6 cellular contexts compared by ENCODE assay signal in the genomic region with DNA sequence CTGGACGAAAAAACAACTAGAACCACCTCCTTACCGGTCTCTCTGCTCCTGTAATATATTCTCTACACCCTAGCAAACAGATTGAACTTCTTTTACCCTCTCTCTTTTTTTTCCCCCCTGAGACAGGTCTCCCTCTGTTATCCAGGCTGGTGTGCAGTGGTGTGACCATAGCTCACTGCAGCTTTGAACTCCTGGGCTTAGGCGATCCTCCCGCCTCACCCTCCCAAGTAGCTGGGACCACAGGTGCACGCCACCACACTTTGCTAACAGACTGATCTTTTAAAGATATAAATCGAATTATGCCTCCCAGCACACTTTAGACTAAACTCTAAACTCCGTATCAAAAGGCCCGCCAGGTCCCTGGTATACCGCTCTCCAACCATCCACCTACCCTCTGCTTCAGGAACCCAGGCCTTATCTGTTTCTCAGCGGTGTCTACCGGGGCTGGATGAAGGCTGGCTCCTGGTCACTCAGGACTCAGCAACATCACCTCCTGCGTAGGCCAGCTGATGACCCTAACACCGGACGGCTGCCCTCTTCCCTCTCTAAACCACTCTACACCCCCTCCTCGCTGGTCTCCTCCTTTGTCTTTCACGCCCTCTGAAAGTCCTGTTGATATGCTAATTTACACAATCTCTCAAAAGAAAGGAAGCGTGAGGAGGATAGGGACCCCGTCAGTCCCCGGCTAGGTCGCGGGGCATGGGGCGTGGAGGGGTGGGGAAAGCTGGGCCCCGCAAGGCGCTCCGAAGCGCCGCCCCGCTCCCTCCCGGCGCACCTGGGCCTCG. TPM values are rescaled to one million over a fixed set of nuclear protein-coding genes. Genes with fewer than 3 reads are reported as not detected.
DNase-seq lines count a peak whose midpoint lies in the region; ATAC-seq and TF ChIP-seq lines count a peak whose summit lies in the region.

No MANE protein-coding gene starts in this region.

- H3K4me3 ChIP-seq in DOHH2 (ENCODE audit: low read length): peak overlapping the region; percentile 97
- peak overlapping the region; percentile 91 for H3K4me3 ChIP-seq in OCI-LY7 (ENCODE audit: low read depth, low read length, poor library complexity, severe bottlenecking)
- H3K4me3 ChIP-seq in thymus (ENCODE audit: low read length): peak overlapping the region; percentile 91

- H3K79me2 ChIP-seq in DOHH2 (ENCODE audit: control insufficient read depth, low read length) (peaks cover 79% of the 10 kb centered on the region), OCI-LY7 (ENCODE audit: insufficient read depth, low read depth, low read length) (peaks cover 59% of the 10 kb centered on the region)

- H3K4me2 ChIP-seq in DOHH2 (ENCODE audit: low read length): peak overlapping the region; percentile 98
- H3K4me2 ChIP-seq in OCI-LY7 (ENCODE audit: low read length): peak overlapping the region; percentile 71

- POLR2A ChIA-PET in OCI-LY7 (lab: Charles Lee): interaction anchor here (1.0 kb wide), 1 partner anchor 13 kb away, joined by 3 read pairs; no protein-coding TSS in a partner anchor

- WGBS in thymus: 22% methylated on average over 31 of the region's 31 CpGs

- H3K9me3 ChIP-seq in DOHH2 (ENCODE audit: control insufficient read depth, insufficient read depth, low read length) (no peaks in the 10 kb centered on the region), OCI-LY7 (ENCODE audit: low read length) (no peaks in the 10 kb centered on the region), thymus (ENCODE audit: control insufficient read depth) (no peaks in the 10 kb centered on the region)

- H3K4me1 ChIP-seq in DOHH2 (ENCODE audit: control insufficient read depth, low read length) (peaks cover 24% of the 10 kb centered on the region), OCI-LY7 (ENCODE audit: insufficient read depth, low read length, poor library complexity, severe bottlenecking) (peaks cover 27% of the 10 kb centered on the region), thymus (ENCODE audit: control insufficient read depth, insufficient read depth, low read length) (peaks cover 17% of the 10 kb centered on the region)

- no peaks in the 10 kb centered on the region for H3K9me2 ChIP-seq in DOHH2 (replicated peaks; ENCODE audit: control insufficient read depth, low read length)
- no peaks in the 10 kb centered on the region for H3K9me2 ChIP-seq in OCI-LY7 (ENCODE audit: insufficient read depth, low read length)

- H3K27ac ChIP-seq in DOHH2 (ENCODE audit: low read depth, low read length): peak overlapping the region; percentile 78
- peak overlapping the region; percentile 71 for H3K27ac ChIP-seq in OCI-LY7 (ENCODE audit: low read depth, low read length, poor library complexity, severe bottlenecking)
- H3K27ac ChIP-seq in thymus (ENCODE audit: low read depth): peak overlapping the region; percentile 90

- peaks cover 10% of the 10 kb centered on the region; the same call in 1 of the 2 replicates for H3F3A ChIP-seq in DOHH2 (ENCODE audit: control insufficient read depth, insufficient read depth)

- TF ChIP-seq CTCF in DOHH2 (IDR thresholded peaks at IDR 0.05; ENCODE audit: low read depth, low read length, poor library complexity, severe bottlenecking) (no peak), OCI-LY7 (conservative IDR thresholded peaks at IDR 0.05; ENCODE audit: low read length) (no peak)

- intact Hi-C loops in OCI-LY7 (cut with micrococcal nuclease; ENCODE audit: unreplicated experiment) (loop anchor here (5.0 kb wide), 4 partner anchors 36 to 1369 kb away; partner anchors contain the start of genes PEX26 and SLC25A1), left ventricle myocardium superior (cut with micrococcal nuclease) (no loop called here)

- peaks cover 70% of the 10 kb centered on the region for H3K36me3 ChIP-seq in DOHH2 (ENCODE audit: control insufficient read depth, low read length)
- H3K36me3 ChIP-seq in OCI-LY7 (ENCODE audit: insufficient read depth, low read length): peaks cover 77% of the 10 kb centered on the region
- H3K36me3 ChIP-seq in thymus (ENCODE audit: control insufficient read depth, insufficient read depth): peaks cover 19% of the 10 kb centered on the region

- CTCF ChIA-PET in OCI-LY7 (lab: Charles Lee; ENCODE audit: unreplicated experiment): no interaction called here

- DNase-seq in OCI-LY7 (ENCODE audit: low spot score) (no peak), left ventricle myocardium superior (no peak), islet precursor cell (no peak), G401 (ENCODE audit: low spot score) (no peak)

- in situ Hi-C loops in G401 (cut with HindIII; ENCODE audit: low sequenced_read_pairs): no loop called here

- ATAC-seq in left ventricle myocardium superior: peak; percentile 2

- peak overlapping the region; percentile 75; the same call in 1 of the 2 replicates for H2AFZ ChIP-seq in OCI-LY7 (ENCODE audit: low read length)

- BruUV-seq in OCI-LY7 (replicated peaks; lab: Mats Ljungman, UMichigan): no TSS peak

- H4K20me1 ChIP-seq in DOHH2 (ENCODE audit: control insufficient read depth, insufficient read depth, low read depth, low read length) (0 out of 2 replicates have a peak, but pooled peaks cover 12% of the 10 kb centered on the region), OCI-LY7 (ENCODE audit: insufficient read depth, low read length) (peaks cover 20% of the 10 kb centered on the region)

- H3K27me3 ChIP-seq in DOHH2 (ENCODE audit: control insufficient read depth, low read length) (no peaks in the 10 kb centered on the region), thymus (ENCODE audit: control insufficient read depth, insufficient read depth) (no peaks in the 10 kb centered on the region)

RNA-seq across cellular contexts. Expression of gene C22orf39, which starts 0.7 kb away (rescaled TPM):
- total RNA-seq in OCI-LY7 (2014; rRNA removed; shearing (Covaris generic)): 64.8 and 70.4 TPM in 2 replicates
- total RNA-seq in OCI-LY7 (2022) (52.1 and 56.3 TPM in 2 replicates), left ventricle myocardium superior (68.6 TPM)
- 43.4 TPM for polyA plus RNA-seq in thymus
- total RNA-seq in G401 (2014; rRNA removed; shearing (Covaris generic)): 60.2 and 63.3 TPM in 2 replicates

RNA-seq across cellular contexts. Expression of gene MRPL40, which starts 14.4 kb away (rescaled TPM):
- 38.5 and 46.3 TPM in 2 replicates for total RNA-seq in OCI-LY7 (2014; rRNA removed; shearing (Covaris generic))
- total RNA-seq in OCI-LY7 (2022) (40.0 and 45.6 TPM in 2 replicates), left ventricle myocardium superior (52.7 TPM)
- polyA plus RNA-seq in thymus: 50.6 TPM
- 48.9 and 61.5 TPM in 2 replicates for total RNA-seq in G401 (2014; rRNA removed; shearing (Covaris generic))

RNA-seq across cellular contexts. Expression of gene HIRA, which starts 15.3 kb away (rescaled TPM):
- total RNA-seq in OCI-LY7 (2014; rRNA removed; shearing (Covaris generic)): 22.4 and 31.2 TPM in 2 replicates
- 49.4 and 55.7 TPM in 2 replicates for total RNA-seq in OCI-LY7 (2022)
- total RNA-seq in left ventricle myocardium superior: 18.2 TPM
- polyA plus RNA-seq in thymus: 15.9 TPM
- total RNA-seq in G401 (2014; rRNA removed; shearing (Covaris generic)): 41.5 and 45.5 TPM in 2 replicates

RNA-seq across cellular contexts. Expression of gene UFD1, which starts 32.2 kb away (rescaled TPM):
- 52.8 and 70.8 TPM in 2 replicates for total RNA-seq in OCI-LY7 (2014; rRNA removed; shearing (Covaris generic))
- total RNA-seq in OCI-LY7 (2022): 60.1 and 62.5 TPM in 2 replicates
- total RNA-seq in left ventricle myocardium superior: 44.5 TPM
- 130 TPM for polyA plus RNA-seq in thymus
- total RNA-seq in G401 (2014; rRNA removed; shearing (Covaris generic)): 74.1 and 84.8 TPM in 2 replicates

RNA-seq across cellular contexts. Expression of gene CDC45, which starts 32.9 kb away (rescaled TPM):
- total RNA-seq in OCI-LY7 (2014; rRNA removed; shearing (Covaris generic)): 80.2 and 90.9 TPM in 2 replicates
- total RNA-seq in OCI-LY7 (2022) (83.0 and 97.1 TPM in 2 replicates), left ventricle myocardium superior (0.67 TPM)
- polyA plus RNA-seq in thymus: 5.1 TPM
- total RNA-seq in G401 (2014; rRNA removed; shearing (Covaris generic)): 43.4 and 46.7 TPM in 2 replicates
